Comparison of ENCODE assay signal across 9 cellular contexts in the genomic region with DNA sequence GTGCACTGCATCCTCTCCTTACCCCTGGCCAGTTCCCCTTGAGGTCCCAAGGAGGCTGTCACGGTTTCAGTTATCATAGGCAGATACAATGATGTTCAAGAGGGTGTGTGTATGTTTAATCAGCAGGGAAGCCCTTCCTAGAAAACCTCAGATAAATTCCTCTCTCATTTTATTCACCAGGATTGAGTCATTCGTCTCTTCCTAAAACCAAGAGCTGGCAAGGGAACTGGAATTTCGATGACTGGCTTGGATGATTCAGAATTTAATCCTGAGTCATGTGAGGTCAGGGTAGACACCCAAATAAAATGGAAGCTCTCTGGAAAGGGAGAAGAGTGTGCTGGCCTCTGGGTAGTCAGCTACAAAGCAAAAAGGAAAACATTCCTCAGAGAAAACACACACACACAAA.
A peak's percentile ranks its signal among the peaks of the same experiment; 100 is the strongest.
DNase-seq lines count a peak whose midpoint lies in the region; ATAC-seq and TF ChIP-seq lines count a peak whose summit lies in the region.
"Had no signal": no experiment of that assay in that cellular context is flagged by ENCODE, and none has a peak within 500 bp of the region (broad histone marks: within the 10 kb centered on the region; RNA-seq: fewer than 3 reads in every experiment).

No MANE protein-coding gene starts in this region.

- ATAC-seq in GM18520 (IDR thresholded peaks at IDR 0.05; ENCODE audit: unreplicated experiment) (no peak), GM19324 (IDR thresholded peaks at IDR 0.05; ENCODE audit: low FRiP score, unreplicated experiment) (no peak)
- ATAC-seq: activated naive CD4-positive, alpha-beta T cell treated with anti-CD3 and anti-CD28 coated beads, Interleukin-2, amount 50 U/mL, for 72 hours had no signal

- H3K4me3 Mint-ChIP-seq in neural crest cell (no peak overlapping the region), immature natural killer cell (no peak overlapping the region)

- no peaks in the 10 kb centered on the region for H3K4me1 ChIP-seq in ascending aorta

- no peaks in the 10 kb centered on the region for H3K27me3 ChIP-seq in ascending aorta

- H3K9me3 Mint-ChIP-seq in neural crest cell (peaks cover 6% of the 10 kb centered on the region), immature natural killer cell (no peaks in the 10 kb centered on the region)
- H3K9me3 Mint-ChIP-seq: activated naive CD4-positive, alpha-beta T cell treated with anti-CD3 and anti-CD28 coated beads, Interleukin-2, amount 50 U/mL, for 72 hours had no signal

- H3K36me3 Mint-ChIP-seq in neural crest cell (ENCODE audit: low read depth) (no peaks in the 10 kb centered on the region), immature natural killer cell (no peaks in the 10 kb centered on the region)
- H3K36me3 Mint-ChIP-seq: activated naive CD4-positive, alpha-beta T cell treated with anti-CD3 and anti-CD28 coated beads, Interleukin-2, amount 50 U/mL, for 72 hours had no signal

- H3K27ac Mint-ChIP-seq in neural crest cell (ENCODE audit: unreplicated experiment) (peak overlapping the region; percentile 9), immature natural killer cell (no peak overlapping the region)
- H3K27ac Mint-ChIP-seq: activated naive CD4-positive, alpha-beta T cell treated with anti-CD3 and anti-CD28 coated beads, Interleukin-2, amount 50 U/mL, for 72 hours had no signal

- H3K4me1 Mint-ChIP-seq in neural crest cell, result no peaks in the 10 kb centered on the region
- H3K4me1 Mint-ChIP-seq in immature natural killer cell, result no peaks in the 10 kb centered on the region

- no peaks in the 10 kb centered on the region for H3K36me3 ChIP-seq in ascending aorta

- DNase-seq in Daoy (ENCODE audit: low read depth) (peak; percentile 82), NCI-H345 (lab: John Stamatoyannopoulos, UW) (peak; percentile 49), dedifferentiated amniotic fluid mesenchymal stem cell (ENCODE audit: extremely low spot score) (peak; percentile 97), neural crest cell (ENCODE audit: low read depth, low spot score) (no peak), ascending aorta (ENCODE audit: low spot score in 2 of 2) (no peak), immature natural killer cell (no peak)

- no peak overlapping the region for H3K4me3 ChIP-seq in ascending aorta

- intact Hi-C loops in ascending aorta (cut with DNase I), result no loop called here

- no peak overlapping the region for H3K27ac ChIP-seq in ascending aorta

- H3K27me3 Mint-ChIP-seq in neural crest cell (ENCODE audit: low read depth) (no peaks in the 10 kb centered on the region), immature natural killer cell (ENCODE audit: low read depth in 3 of 3) (peaks cover 3 to 4% (median 3%) of the 10 kb centered on the region in 3 donors)

- TF ChIP-seq CTCF in neural crest cell (conservative IDR thresholded peaks at IDR 0.05), result no peak
- TF ChIP-seq CTCF in ascending aorta (IDR thresholded peaks at IDR 0.05), result no peak

- H3K9me3 ChIP-seq in ascending aorta, result no peaks in the 10 kb centered on the region

Comparison
In these comparisons a context has a peak if more than half of its experiments do, and no peak if none do; other contexts are left out.
1. DNase-seq: peak in Daoy (single experiment), NCI-H345 (single experiment) and dedifferentiated amniotic fluid mesenchymal stem cell (single experiment); none in neural crest cell (single experiment), ascending aorta (0 of 2) and immature natural killer cell (0 of 3).